In the genomic region with DNA sequence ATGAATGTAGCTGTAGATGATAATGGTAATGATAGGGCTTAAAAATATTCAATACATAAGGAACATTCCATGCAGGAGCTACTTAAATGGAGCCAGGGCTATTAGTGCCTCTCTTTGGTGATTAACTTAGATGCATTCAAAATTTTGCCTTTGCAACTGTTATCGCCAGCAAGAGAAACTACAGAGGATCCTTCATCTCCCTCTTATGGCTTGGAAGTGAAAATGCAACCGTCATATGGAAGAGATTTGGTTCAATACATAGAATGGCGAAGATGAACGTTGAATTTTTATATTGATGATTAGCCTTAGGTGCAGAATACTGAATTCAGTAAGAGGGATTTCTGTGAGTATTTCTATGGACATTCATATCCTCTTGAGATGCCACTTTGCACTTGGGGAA, we compare ENCODE assay signal across 23 cellular contexts.
DNase-seq lines count a peak whose midpoint lies in the region; ATAC-seq and TF ChIP-seq lines count a peak whose summit lies in the region.
"Had no signal": no experiment of that assay in that cellular context is flagged by ENCODE, and none has a peak within 500 bp of the region (broad histone marks: within the 10 kb centered on the region; RNA-seq: fewer than 3 reads in every experiment).

No MANE protein-coding gene starts in this region.

- no peak overlapping the region for H3K9ac ChIP-seq in DND-41 (ENCODE audit: low read depth, low read length)
- no peak overlapping the region for H3K9ac ChIP-seq in H9 (ENCODE audit: extremely low read depth, insufficient read length, low read length)

- no peak overlapping the region for H4K5ac ChIP-seq in H9 (ENCODE audit: insufficient read length, low read depth, low read length)

- H3T11ph ChIP-seq in H9 (ENCODE audit: low read length), result no peak overlapping the region

- no peak overlapping the region for H2BK15ac ChIP-seq in H9 (ENCODE audit: low read depth, low read length)

- no peak overlapping the region for H3K27ac ChIP-seq in DND-41 (ENCODE audit: low read length)
- no peak overlapping the region for H3K27ac ChIP-seq in H9 (ENCODE audit: insufficient read length, low read depth, low read length)
- H3K27ac ChIP-seq in CD4-positive, alpha-beta T cell (ENCODE audit: low read depth, low read length), result no peak overlapping the region
- H3K27ac ChIP-seq: heart left ventricle had no signal

- peaks cover 12 to 17% of the 10 kb centered on the region in 2 experiments for H3K4me1 Mint-ChIP-seq in H9
- H3K4me1 Mint-ChIP-seq in CD4-positive, alpha-beta T cell (ENCODE audit: low read depth), result no peaks in the 10 kb centered on the region
- H3K4me1 Mint-ChIP-seq: stimulated activated naive CD8-positive, alpha-beta T cell treated with anti-CD3 and anti-CD28 coated beads, Interleukin-15, amount 100 ng/mL, for 72 hours had no signal

- H2AFZ ChIP-seq in DND-41 (ENCODE audit: low read depth, low read length), result no peak overlapping the region
- H2AFZ ChIP-seq in H9 (ENCODE audit: low read length), result no peak overlapping the region

- H4K20me1 ChIP-seq in DND-41 (ENCODE audit: insufficient read depth, low read length), result no peaks in the 10 kb centered on the region
- H4K20me1 ChIP-seq in H9 (ENCODE audit: control insufficient read depth, insufficient read depth, insufficient read length), result no peaks in the 10 kb centered on the region

- H3K23me2 ChIP-seq in H9 (ENCODE audit: insufficient read length, low read depth, low read length, poor library complexity, severe bottlenecking), result no peaks in the 10 kb centered on the region

- no peak overlapping the region for H3K56ac ChIP-seq in H9 (ENCODE audit: insufficient read length, low read depth, low read length)

- peaks cover 0 to 9% (median 0%) of the 10 kb centered on the region in 3 experiments; a peak in 2 of 7 replicates for H3K36me3 Mint-ChIP-seq in H9 (ENCODE audit: insufficient read depth in 1 of 3, low read depth in 3 of 3)
- no peaks in the 10 kb centered on the region for H3K36me3 Mint-ChIP-seq in CD4-positive, alpha-beta T cell (ENCODE audit: low read depth)

- H2AK5ac ChIP-seq in H9 (ENCODE audit: insufficient read length, low read length), result no peak overlapping the region

- H3K27me3 Mint-ChIP-seq in H9 (ENCODE audit: low read depth), result no peaks in the 10 kb centered on the region
- H3K27me3 Mint-ChIP-seq in CD4-positive, alpha-beta T cell, result no peaks in the 10 kb centered on the region
- H3K27me3 Mint-ChIP-seq: activated CD8-positive, alpha-beta T cell treated with anti-CD3 and anti-CD28 coated beads for 36 hours; stimulated activated naive CD8-positive, alpha-beta T cell treated with anti-CD3 and anti-CD28 coated beads, Interleukin-15, amount 100 ng/mL, for 72 hours had no signal

- TF ChIP-seq CTCF in DND-41 (IDR thresholded peaks at IDR 0.05; ENCODE audit: borderline replicate concordance, extremely low read depth, low read length, poor library complexity, severe bottlenecking) (peak; percentile 47), H9 (conservative IDR thresholded peaks at IDR 0.05) (peak; percentile 72), astrocyte of the cerebellum (IDR thresholded peaks at IDR 0.05; ENCODE audit: low read depth, low read length, missing control alignments) (peak; percentile 24)
- TF ChIP-seq CTCF in CD4-positive, alpha-beta T cell (IDR thresholded peaks at IDR 0.05), result no peak

- H3K4me3 ChIP-seq in DND-41 (ENCODE audit: low read depth in 1 of 2, low read length in 2 of 2) (no peak overlapping the region), astrocyte of the cerebellum (ENCODE audit: low read depth, low read length) (no peak overlapping the region)
- H3K4me3 ChIP-seq: heart left ventricle, lung had no signal

- no peak overlapping the region for H3K27ac Mint-ChIP-seq in H9
- no peak overlapping the region for H3K27ac Mint-ChIP-seq in CD4-positive, alpha-beta T cell
- H3K27ac Mint-ChIP-seq: activated CD8-positive, alpha-beta T cell treated with anti-CD3 and anti-CD28 coated beads for 36 hours; stimulated activated naive CD8-positive, alpha-beta T cell treated with anti-CD3 and anti-CD28 coated beads, Interleukin-15, amount 100 ng/mL, for 72 hours had no signal

- POLR2A ChIA-PET in HEK293T (lab: Yijun Ruan, JAX), result no interaction called here
- POLR2A ChIA-PET in CD4-positive, alpha-beta T cell (lab: Charles Lee), result no interaction called here

- no peak overlapping the region for H3K23ac ChIP-seq in H9 (ENCODE audit: insufficient read length, low read depth, low read length)

- H3K18ac ChIP-seq in H9 (ENCODE audit: insufficient read length, low read depth, low read length), result no peak overlapping the region

- H3K27me3 ChIP-seq in DND-41 (ENCODE audit: insufficient read depth, low read length, poor library complexity) (no peaks in the 10 kb centered on the region), H9 (ENCODE audit: insufficient read depth, low read length) (no peaks in the 10 kb centered on the region)
- no peaks in the 10 kb centered on the region for H3K27me3 ChIP-seq in CD4-positive, alpha-beta T cell (ENCODE audit: control insufficient read depth, insufficient read depth, low read length)
- H3K27me3 ChIP-seq: heart left ventricle had no signal

- WGBS in H9 (ENCODE audit: extremely low coverage, insufficient read length, low lambda C conversion rate), result no CpG with 5 or more reads among the region's 4 CpGs

- CTCF ChIA-PET in HEK293T (lab: Yijun Ruan, JAX), result no interaction called here
- CTCF ChIA-PET in CD4-positive, alpha-beta T cell (lab: Charles Lee), result no interaction called here

- DNase-seq in DND-41 (no peak), H9 (no peak), astrocyte of the cerebellum (ENCODE audit: low read depth) (no peak), medulla oblongata (ENCODE audit: extremely low spot score) (peak; percentile 2), HEK293T (ENCODE audit: extremely low spot score) (no peak)
- DNase-seq in stimulated activated CD4-positive, alpha-beta T cell treated with anti-CD3 and anti-CD28 coated beads, Interleukin-15, amount 100 ng/mL, for 24 hours, result no peak
- no peak for DNase-seq in CD4-positive, alpha-beta T cell
- DNase-seq: activated CD4-positive, CD25-positive, alpha-beta regulatory T cell; activated CD8-positive, alpha-beta T cell treated with anti-CD3 and anti-CD28 coated beads for 36 hours; activated naive CD4-positive, alpha-beta T cell treated with anti-CD3 and anti-CD28 coated beads, Interleukin-2, amount 50 U/mL, for 16 hours; activated T-cell treated with anti-CD3 and anti-CD28 coated beads, Interleukin-2, amount 50 U/mL, for 4 hours; aorta; Calu3; heart left ventricle; IMR-90; NCI-H2029 treated with DMSO at 0.1 percent for 48 hours; NCI-H510A; posterior cingulate gyrus; SIG-M5; stimulated activated naive CD8-positive, alpha-beta T cell treated with anti-CD3 and anti-CD28 coated beads, Interleukin-15, amount 100 ng/mL, for 72 hours had no signal

- H3K4me1 ChIP-seq in DND-41 (ENCODE audit: insufficient read depth, low read length) (no peaks in the 10 kb centered on the region), H9 (ENCODE audit: insufficient read depth, low read length) (peaks cover 9% of the 10 kb centered on the region; the same call in 1 of the 2 replicates)
- H3K4me1 ChIP-seq: heart left ventricle had no signal

- no peak overlapping the region for H2BK12ac ChIP-seq in H9 (ENCODE audit: insufficient read length, low read depth, low read length)

- no peak overlapping the region for H3K4me3 Mint-ChIP-seq in H9
- H3K4me3 Mint-ChIP-seq in CD4-positive, alpha-beta T cell, result no peak overlapping the region
- H3K4me3 Mint-ChIP-seq: activated CD8-positive, alpha-beta T cell treated with anti-CD3 and anti-CD28 coated beads for 36 hours; activated T-cell treated with anti-CD3 and anti-CD28 coated beads, Interleukin-2, amount 50 U/mL, for 4 hours; stimulated activated naive CD8-positive, alpha-beta T cell treated with anti-CD3 and anti-CD28 coated beads, Interleukin-15, amount 100 ng/mL, for 72 hours had no signal

- H4K91ac ChIP-seq in H9 (ENCODE audit: insufficient read length, low read depth, low read length), result no peak overlapping the region

- H3K79me1 ChIP-seq in H9 (ENCODE audit: insufficient read depth, low read depth, low read length, poor library complexity, severe bottlenecking), result no peaks in the 10 kb centered on the region

- H3K79me2 ChIP-seq in DND-41 (ENCODE audit: insufficient read depth, low read length), result no peaks in the 10 kb centered on the region
- no peaks in the 10 kb centered on the region for H3K79me2 ChIP-seq in H9 (ENCODE audit: insufficient read depth, low read length)

- no peak overlapping the region for H2BK20ac ChIP-seq in H9 (ENCODE audit: low read depth, low read length, poor library complexity, severe bottlenecking)

- H2BK5ac ChIP-seq in H9 (ENCODE audit: insufficient read length, low read length), result no peak overlapping the region

- no peak overlapping the region for H3K4ac ChIP-seq in H9 (ENCODE audit: low read depth, low read length)

- intact Hi-C loops in CD4-positive, alpha-beta T cell (cut with DNase I, micrococcal nuclease), result no loop called here

- ATAC-seq in DND-41 (ENCODE audit: insufficient read depth, low read depth) (no peak), HG03045 (IDR thresholded peaks at IDR 0.05; ENCODE audit: unreplicated experiment) (no peak)
- ATAC-seq in CD4-positive, alpha-beta T cell (ENCODE audit: poor library complexity), result no peak
- ATAC-seq: activated CD8-positive, alpha-beta T cell treated with anti-CD3 and anti-CD28 coated beads for 36 hours; activated T-cell treated with anti-CD3 and anti-CD28 coated beads, Interleukin-2, amount 50 U/mL, for 4 hours; HCT116; heart left ventricle; stimulated activated naive CD8-positive, alpha-beta T cell treated with anti-CD3 and anti-CD28 coated beads, Interleukin-15, amount 100 ng/mL, for 72 hours had no signal

- peaks cover 4 to 5% of the 10 kb centered on the region in 2 experiments; a peak in 3 of 5 replicates for H3K9me3 Mint-ChIP-seq in H9
- no peaks in the 10 kb centered on the region for H3K9me3 Mint-ChIP-seq in CD4-positive, alpha-beta T cell
- H3K9me3 Mint-ChIP-seq: stimulated activated naive CD8-positive, alpha-beta T cell treated with anti-CD3 and anti-CD28 coated beads, Interleukin-15, amount 100 ng/mL, for 72 hours had no signal

- in situ Hi-C loops in astrocyte of the cerebellum (cut with HindIII; ENCODE audit: low sequenced_read_pairs), result no loop called here

- H4K8ac ChIP-seq in H9 (replicated peaks; ENCODE audit: insufficient read length, low read depth, low read length), result no peak overlapping the region

- H3K4me2 ChIP-seq in DND-41 (ENCODE audit: insufficient read depth, low read length) (no peak overlapping the region), H9 (ENCODE audit: insufficient read depth, insufficient read length, low read length) (no peak overlapping the region)

- H3K14ac ChIP-seq in H9 (ENCODE audit: insufficient read depth, low read length), result no peak overlapping the region

- H3K36me3 ChIP-seq in DND-41 (ENCODE audit: insufficient read depth, low read length), result no peaks in the 10 kb centered on the region
- H3K36me3 ChIP-seq: heart left ventricle had no signal

- H3K9me3 ChIP-seq in DND-41 (ENCODE audit: insufficient read depth, low read length, severe bottlenecking) (no peaks in the 10 kb centered on the region), H9 (ENCODE audit: control insufficient read depth, low read depth, low read length) (no peaks in the 10 kb centered on the region)
- H3K9me3 ChIP-seq in CD4-positive, alpha-beta T cell (ENCODE audit: control insufficient read depth, low read length), result no peaks in the 10 kb centered on the region
- H3K9me3 ChIP-seq: heart left ventricle had no signal

- H2BK120ac ChIP-seq in H9 (ENCODE audit: low read depth, low read length, poor library complexity, severe bottlenecking), result no peak overlapping the region
